In genomic region chr1:156896490-156897033, GRCh38 we compare ENCODE assay signal across 7 cellular contexts. TPM values are rescaled to one million over a fixed set of nuclear protein-coding genes. Genes with fewer than 3 reads are reported as not detected.
A peak's percentile ranks its signal among the peaks of the same experiment; 100 is the strongest.
DNase-seq lines count a peak whose midpoint lies in the region; ATAC-seq, FAIRE-seq and TF ChIP-seq lines count a peak whose summit lies in the region.

No MANE protein-coding gene starts in this region.

- H3K27ac ChIP-seq in keratinocyte (ENCODE audit: control insufficient read depth, insufficient read depth, low read length): peak overlapping the region; percentile 97
- H3K27ac ChIP-seq in upper lobe of right lung: peak overlapping the region; percentile 58

- FAIRE-seq in keratinocyte (lab: Jason Lieb, UNC): peak; percentile 78

- peak overlapping the region; percentile 53 for H2AFZ ChIP-seq in keratinocyte (ENCODE audit: control insufficient read depth, low read length)

- H3K9me3 ChIP-seq in keratinocyte (ENCODE audit: control insufficient read depth, low read depth, low read length) (no peaks in the 10 kb centered on the region), upper lobe of right lung (no peaks in the 10 kb centered on the region)

- ATAC-seq in upper lobe of right lung (no peak), GM21723 (IDR thresholded peaks at IDR 0.05; ENCODE audit: unreplicated experiment) (no peak), GM19035 (IDR thresholded peaks at IDR 0.05; ENCODE audit: unreplicated experiment) (no peak)

- dilution Hi-C loops in keratinocyte (cut with MboI; ENCODE audit: extremely low pct_ligation_motif_present, low sequenced_read_pairs): no loop called here

- in situ Hi-C loops in astrocyte of the spinal cord (cut with HindIII; ENCODE audit: low sequenced_read_pairs): no loop called here

- H3K4me3 ChIP-seq in astrocyte of the spinal cord (ENCODE audit: low read depth, low read length) (no peak overlapping the region), keratinocyte (ENCODE audit: control insufficient read depth in 2 of 3, extremely low read depth in 1 of 3, insufficient read depth in 2 of 3, low read depth in 1 of 3, low read length in 3 of 3) (peak overlapping the region in 2 of 3 experiments; percentile 44 to 54), upper lobe of right lung (peak overlapping the region; percentile 1)

- H3K9ac ChIP-seq in keratinocyte (ENCODE audit: control insufficient read depth, extremely low read depth, insufficient read depth, low read length): peak overlapping the region; percentile 71

- H3K36me3 ChIP-seq in keratinocyte (ENCODE audit: control insufficient read depth in 2 of 2, extremely low read depth in 1 of 2, insufficient read depth in 2 of 2, low read length in 2 of 2) (no peaks in the 10 kb centered on the region), upper lobe of right lung (no peaks in the 10 kb centered on the region)

- peak overlapping the region; percentile 90 for H3K4me2 ChIP-seq in keratinocyte (ENCODE audit: control insufficient read depth, extremely low read depth, insufficient read depth, low read depth, low read length)

- POLR2A ChIA-PET in GM10248 (lab: Yijun Ruan, JAX): no interaction called here

- H3K27me3 ChIP-seq in keratinocyte (ENCODE audit: control insufficient read depth, extremely low read depth, insufficient read depth, low read length): no peaks in the 10 kb centered on the region
- peaks cover 14% of the 10 kb centered on the region for H3K27me3 ChIP-seq in upper lobe of right lung

- peak; percentile 82 for DNase-seq in HS-27A (ENCODE audit: low read depth)
- peak; percentile 85 for DNase-seq in astrocyte of the spinal cord (ENCODE audit: low read depth, low spot score)
- peak; percentile 80 for DNase-seq in keratinocyte (ENCODE audit: low read depth, low spot score)
- DNase-seq in upper lobe of right lung: no peak
- no peak for DNase-seq in GM10248 (ENCODE audit: extremely low spot score)

- no peaks in the 10 kb centered on the region for H3K9me1 ChIP-seq in keratinocyte (ENCODE audit: control insufficient read depth, extremely low read depth, insufficient read depth, low read length)

- H3K4me1 ChIP-seq in keratinocyte (ENCODE audit: control insufficient read depth, extremely low read depth, insufficient read depth, low read length): peaks cover 37% of the 10 kb centered on the region
- peaks cover 65% of the 10 kb centered on the region for H3K4me1 ChIP-seq in upper lobe of right lung

- TF ChIP-seq CTCF in astrocyte of the spinal cord (IDR thresholded peaks at IDR 0.05; ENCODE audit: low read depth, low read length): no peak
- TF ChIP-seq CTCF in keratinocyte (optimal IDR thresholded peaks at IDR 0.05 in 1 of 3, IDR thresholded peaks at IDR 0.05 in 1 of 3, conservative IDR thresholded peaks at IDR 0.05 in 1 of 3; ENCODE audit: extremely low read depth in 1 of 3, insufficient read depth in 2 of 3, low read length in 3 of 3): no peak
- TF ChIP-seq CTCF in upper lobe of right lung (IDR thresholded peaks at IDR 0.05): no peak
- TF ChIP-seq CTCF in GM10248 (IDR thresholded peaks at IDR 0.05; ENCODE audit: control extremely low read depth, extremely low read depth, low read depth, missing control alignments): no peak

- CTCF ChIA-PET in GM10248 (lab: Yijun Ruan, JAX): no interaction called here

- no peaks in the 10 kb centered on the region for H3K79me2 ChIP-seq in keratinocyte (ENCODE audit: control insufficient read depth, insufficient read depth, low read length)

- intact Hi-C loops in upper lobe of right lung (cut with DNase I): no loop called here

- H4K20me1 ChIP-seq in keratinocyte (ENCODE audit: control insufficient read depth, extremely low read depth, insufficient read depth, low read length): no peaks in the 10 kb centered on the region

RNA-seq across cellular contexts. Expression of gene PEAR1, which starts 3.0 kb away (rescaled TPM):
- 4.0 to 4.8 TPM (median 4.2 TPM) in 3 replicates for polyA plus RNA-seq in keratinocyte
- polyA plus RNA-seq in keratinocyte (2011; ENCODE audit: low read depth): 2.2 TPM
- polyA plus RNA-seq in keratinocyte (2011; cell fraction: cytosol; rRNA removed): 1.6 and 1.7 TPM in 2 replicates
- polyA plus RNA-seq in keratinocyte (2011; cell fraction: nucleus; rRNA removed): 17.9 and 18.0 TPM in 2 replicates
- 1.1 and 2.6 TPM in 2 replicates for polyA plus RNA-seq in keratinocyte (2012; ENCODE audit: low replicate concordance)
- 1.7 to 8.4 TPM (median 1.8 TPM) in 3 replicates for polyA minus RNA-seq in keratinocyte
- not detected for polyA minus RNA-seq in keratinocyte (2011; cell fraction: cytosol; rRNA and poly(A)+ RNA removed)
- 4.1 and 4.8 TPM in 2 replicates for polyA minus RNA-seq in keratinocyte (2011; cell fraction: nucleus; rRNA and poly(A)+ RNA removed)
- 17.9 TPM for total RNA-seq in upper lobe of right lung

RNA-seq across cellular contexts. Expression of gene LRRC71, which starts 23.9 kb away (rescaled TPM):
- not detected in 3 replicates for polyA plus RNA-seq in keratinocyte
- polyA plus RNA-seq in keratinocyte (2011; ENCODE audit: low read depth): not detected
- not detected in 2 replicates for polyA plus RNA-seq in keratinocyte (2011; cell fraction: cytosol; rRNA removed)
- 0.18 TPM in 1 of 2 replicates, not detected in the other for polyA plus RNA-seq in keratinocyte (2011; cell fraction: nucleus; rRNA removed)
- not detected in 2 replicates for polyA plus RNA-seq in keratinocyte (2012; ENCODE audit: low replicate concordance)
- not detected in 3 replicates for polyA minus RNA-seq in keratinocyte
- not detected for polyA minus RNA-seq in keratinocyte (2011; cell fraction: cytosol; rRNA and poly(A)+ RNA removed)
- polyA minus RNA-seq in keratinocyte (2011; cell fraction: nucleus; rRNA and poly(A)+ RNA removed): not detected in 2 replicates
- total RNA-seq in upper lobe of right lung: 0.26 TPM

RNA-seq across cellular contexts. Expression of gene NTRK1, which starts 35.9 kb away (rescaled TPM):
- polyA plus RNA-seq in keratinocyte: 0.03 to 0.06 TPM (median 0.05 TPM) in 3 replicates
- not detected for polyA plus RNA-seq in keratinocyte (2011; ENCODE audit: low read depth)
- not detected in 2 replicates for polyA plus RNA-seq in keratinocyte (2011; cell fraction: cytosol; rRNA removed)
- polyA plus RNA-seq in keratinocyte (2011; cell fraction: nucleus; rRNA removed): 0.07 TPM in 1 of 2 replicates, not detected in the other
- polyA plus RNA-seq in keratinocyte (2012; ENCODE audit: low replicate concordance): not detected in 2 replicates
- polyA minus RNA-seq in keratinocyte: not detected in 3 replicates
- not detected for polyA minus RNA-seq in keratinocyte (2011; cell fraction: cytosol; rRNA and poly(A)+ RNA removed)
- not detected in 2 replicates for polyA minus RNA-seq in keratinocyte (2011; cell fraction: nucleus; rRNA and poly(A)+ RNA removed)
- total RNA-seq in upper lobe of right lung: 1.2 TPM

RNA-seq across cellular contexts. Expression of gene INSRR, which starts 37.6 kb away (rescaled TPM):
- polyA plus RNA-seq in keratinocyte: not detected in 3 replicates
- not detected for polyA plus RNA-seq in keratinocyte (2011; ENCODE audit: low read depth)
- not detected in 2 replicates for polyA plus RNA-seq in keratinocyte (2011; cell fraction: cytosol; rRNA removed)
- not detected in 2 replicates for polyA plus RNA-seq in keratinocyte (2011; cell fraction: nucleus; rRNA removed)
- not detected in 2 replicates for polyA plus RNA-seq in keratinocyte (2012; ENCODE audit: low replicate concordance)
- polyA minus RNA-seq in keratinocyte: not detected in 3 replicates
- polyA minus RNA-seq in keratinocyte (2011; cell fraction: cytosol; rRNA and poly(A)+ RNA removed): not detected
- polyA minus RNA-seq in keratinocyte (2011; cell fraction: nucleus; rRNA and poly(A)+ RNA removed): not detected in 2 replicates
- total RNA-seq in upper lobe of right lung: not detected

Comparison
In these comparisons a context has a peak if more than half of its experiments do, and no peak if none do; other contexts are left out.
1. DNase-seq: peak in HS-27A (single experiment), astrocyte of the spinal cord (single experiment) and keratinocyte (single experiment); none in upper lobe of right lung (single experiment) and GM10248 (single experiment).